In genomic region chr11:45266693-45267451, GRCh38 we compare ENCODE assay signal across 11 cellular contexts. TPM values are rescaled to one million over a fixed set of nuclear protein-coding genes. Genes with fewer than 3 reads are reported as not detected.
DNase-seq lines count a peak whose midpoint lies in the region; ATAC-seq and TF ChIP-seq lines count a peak whose summit lies in the region.
"Had no signal": no experiment of that assay in that cellular context is flagged by ENCODE, and none has a peak within 500 bp of the region (broad histone marks: within the 10 kb centered on the region; RNA-seq: fewer than 3 reads in every experiment).

No MANE protein-coding gene starts in this region.

- no peak overlapping the region for H2AFZ ChIP-seq in smooth muscle cell (ENCODE audit: low read depth)

- 64% methylated on average over 15 of the region's 15 CpGs for WGBS in smooth muscle cell (ENCODE audit: low lambda C conversion rate)

- no peaks in the 10 kb centered on the region for H3K9me3 Mint-ChIP-seq in endothelial cell (ENCODE audit: unreplicated experiment)

- H3K9me3 ChIP-seq in smooth muscle cell (replicated peaks; ENCODE audit: low read depth) = no peaks in the 10 kb centered on the region

- no peaks in the 10 kb centered on the region for H3K79me2 ChIP-seq in smooth muscle cell (ENCODE audit: low read depth)

- H3K4me1 Mint-ChIP-seq in endothelial cell (ENCODE audit: unreplicated experiment) = peaks cover 5% of the 10 kb centered on the region

- H3K36me3 ChIP-seq in smooth muscle cell (ENCODE audit: low read depth) = no peaks in the 10 kb centered on the region

- no peak overlapping the region for H3K27ac Mint-ChIP-seq in endothelial cell (ENCODE audit: unreplicated experiment)

- peak in 2 of 3 experiments; percentile 8 to 11 for DNase-seq in activated CD8-positive, alpha-beta memory T cell treated with anti-CD3 and anti-CD28 coated beads for 48 hours (ENCODE audit: low read depth in 2 of 3, low spot score in 2 of 3)
- DNase-seq in activated CD8-positive, alpha-beta memory T cell treated with anti-CD3 and anti-CD28 coated beads, Interleukin-2, amount 50 U/mL, for 4 hours = no peak
- peak; percentile 62 for DNase-seq in endothelial cell (ENCODE audit: low spot score)
- DNase-seq in smooth muscle cell (lab: John Stamatoyannopoulos, UW; ENCODE audit: unreplicated experiment) = no peak
- no peak for DNase-seq in NCI-H1417 (lab: John Stamatoyannopoulos, UW)
- no peak for DNase-seq in RKO (ENCODE audit: low spot score)
- DNase-seq: activated gamma-delta T cell, C1 segment of cervical spinal cord had no signal

- TF ChIP-seq CTCF in LNCAP (IDR thresholded peaks at IDR 0.05) = peak; percentile 55
- peak; percentile 79 for TF ChIP-seq CTCF in endothelial cell (IDR thresholded peaks at IDR 0.05; ENCODE audit: unreplicated experiment)
- TF ChIP-seq CTCF in smooth muscle cell (IDR thresholded peaks at IDR 0.05; ENCODE audit: borderline replicate concordance, insufficient read depth, poor library complexity, severe bottlenecking) = peak; percentile 34

- no peak overlapping the region for H3K4me3 ChIP-seq in smooth muscle cell

- no peak overlapping the region for H3K4me2 ChIP-seq in smooth muscle cell

- H3K27ac ChIP-seq in smooth muscle cell (ENCODE audit: low read depth) = no peak overlapping the region

- peaks cover 2% of the 10 kb centered on the region for H3K27me3 Mint-ChIP-seq in endothelial cell (ENCODE audit: unreplicated experiment)

- no peaks in the 10 kb centered on the region for H3K36me3 Mint-ChIP-seq in endothelial cell (ENCODE audit: low read depth, unreplicated experiment)

- no peak for ATAC-seq in GM21717 (IDR thresholded peaks at IDR 0.05; ENCODE audit: unreplicated experiment)

- no peaks in the 10 kb centered on the region for H4K20me1 ChIP-seq in smooth muscle cell (ENCODE audit: low read depth)

- H3K9ac ChIP-seq in smooth muscle cell (ENCODE audit: low read depth) = no peak overlapping the region

- no peaks in the 10 kb centered on the region for H3F3A ChIP-seq in smooth muscle cell (ENCODE audit: low read depth)

- H3K27me3 ChIP-seq in smooth muscle cell (ENCODE audit: low read depth) = peaks cover 30% of the 10 kb centered on the region

- H3K4me3 Mint-ChIP-seq in endothelial cell (ENCODE audit: unreplicated experiment) = no peak overlapping the region

- H3K4me1 ChIP-seq in smooth muscle cell (ENCODE audit: low read depth) = no peaks in the 10 kb centered on the region

RNA-seq across cellular contexts. Expression of gene SYT13, which starts 19.3 kb away (rescaled TPM):
- 1.4 TPM for total RNA-seq in endothelial cell (ENCODE audit: unreplicated experiment)
- total RNA-seq in smooth muscle cell = 0.76 and 1.3 TPM in 2 replicates
- polyA plus RNA-seq in smooth muscle cell = 0.24 and 0.47 TPM in 2 replicates
- total RNA-seq: subcutaneous adipose tissue had no signal

Comparison
In these comparisons a context has a peak if more than half of its experiments do, and no peak if none do; other contexts are left out.
1. DNase-seq: peak in activated CD8-positive, alpha-beta memory T cell treated with anti-CD3 and anti-CD28 coated beads for 48 hours (2 of 3) and endothelial cell (single experiment); none in activated CD8-positive, alpha-beta memory T cell treated with anti-CD3 and anti-CD28 coated beads, Interleukin-2, amount 50 U/mL, for 4 hours (single experiment), smooth muscle cell (single experiment), NCI-H1417 (0 of 3) and RKO (single experiment).
2. Peak in every context shown above with its lines, with median percentiles within 50 percentile points of each other: CTCF ChIP-seq.